Comparison of ENCODE assay signal across 7 cellular contexts in the genomic region with DNA sequence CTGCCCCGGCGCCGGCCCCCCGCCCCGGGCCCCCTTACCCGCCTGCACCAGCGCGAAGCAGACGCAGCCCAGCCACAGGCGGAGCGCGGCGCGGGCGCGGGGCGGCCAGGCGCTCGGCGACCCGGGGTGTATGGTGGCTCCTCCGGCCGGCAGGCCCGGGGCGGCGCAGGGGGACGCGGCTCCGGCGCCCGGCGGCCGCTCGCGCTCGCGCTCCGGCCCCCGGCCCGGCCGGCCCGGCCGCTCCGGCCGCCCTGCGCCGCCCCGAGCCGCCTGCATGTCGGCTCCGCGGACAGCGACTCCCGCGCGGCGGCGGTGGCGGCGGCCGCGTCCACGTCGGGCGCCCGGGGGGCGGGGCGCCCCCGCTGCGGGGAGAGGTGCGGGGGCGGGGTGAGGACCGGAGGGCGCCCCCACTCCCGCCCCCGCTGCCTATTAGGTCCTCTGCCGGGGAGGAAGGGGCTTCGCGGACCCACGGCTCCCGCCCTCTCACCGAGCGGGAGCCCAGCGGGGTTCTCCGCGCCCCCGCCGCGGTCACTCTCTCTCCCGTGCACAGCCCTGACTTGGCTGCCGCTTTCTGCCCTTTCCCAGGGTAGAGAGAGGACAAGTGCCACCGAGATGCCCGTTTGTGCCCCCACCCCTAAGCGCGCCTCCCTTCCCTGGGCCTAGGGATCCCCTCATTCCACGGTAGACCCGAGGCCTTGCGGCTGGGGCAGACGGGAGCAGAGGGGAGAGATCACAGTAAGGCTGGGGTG. TPM values are rescaled to one million over a fixed set of nuclear protein-coding genes. Genes with fewer than 3 reads are reported as not detected.
A peak's percentile ranks its signal among the peaks of the same experiment; 100 is the strongest.
DNase-seq lines count a peak whose midpoint lies in the region; ATAC-seq and TF ChIP-seq lines count a peak whose summit lies in the region.

A gene (minus strand): TSS at position 298 of the 749 bp plus-strand sequence.

- peak within 1 kb of the TSS; percentile 49 for H3K4me3 ChIP-seq in H7 (ENCODE audit: insufficient read depth, low read depth, low read length)
- H3K4me3 ChIP-seq in retinal pigment epithelial cell (ENCODE audit: low read length), result peak within 1 kb of the TSS; percentile 45

- H3K27me3 ChIP-seq in H7 (ENCODE audit: control insufficient read depth, insufficient read depth, low read length), result peaks cover 33% of the 10 kb centered on the region

- no peak for TF ChIP-seq CTCF in retinal pigment epithelial cell (conservative IDR thresholded peaks at IDR 0.05; ENCODE audit: low read depth, low read length)

- no peak within 1 kb of the TSS for H3K27ac Mint-ChIP-seq in activated T-helper 1 cell treated with anti-CD3 and anti-CD28 coated beads, Interleukin-12 subunit alpha, Interleukin-12 subunit beta, Interleukin-2, Interleukin-4 antibody, amounts not matched to agents 30 ng/mL and 10 ng/mL and 1 ng/mL, durations not matched to agents 14 hours and 24 hours and 36 hours

- DNase-seq in H7 (peak; percentile 92), left ventricle myocardium superior (peak; percentile 62), retinal pigment epithelial cell (ENCODE audit: low read depth) (no peak), hippocampal formation (lab: John Stamatoyannopoulos, UW) (no peak)
- DNase-seq in activated T-helper 1 cell treated with anti-CD3 and anti-CD28 coated beads, Interleukin-12 subunit alpha, Interleukin-12 subunit beta, Interleukin-2, Interleukin-4 antibody, amounts not matched to agents 30 ng/mL and 10 ng/mL and 1 ng/mL, durations not matched to agents 14 hours and 24 hours and 36 hours (ENCODE audit: low spot score), result no peak

- peaks cover 48% of the 10 kb centered on the region for H3K27me3 Mint-ChIP-seq in activated T-helper 1 cell treated with anti-CD3 and anti-CD28 coated beads, Interleukin-12 subunit alpha, Interleukin-12 subunit beta, Interleukin-2, Interleukin-4 antibody, amounts not matched to agents 30 ng/mL and 10 ng/mL and 1 ng/mL, durations not matched to agents 14 hours and 24 hours and 36 hours (ENCODE audit: insufficient read depth)

- H3K36me3 Mint-ChIP-seq in activated T-helper 1 cell treated with anti-CD3 and anti-CD28 coated beads, Interleukin-12 subunit alpha, Interleukin-12 subunit beta, Interleukin-2, Interleukin-4 antibody, amounts not matched to agents 30 ng/mL and 10 ng/mL and 1 ng/mL, durations not matched to agents 14 hours and 24 hours and 36 hours (ENCODE audit: low read depth), result peaks cover 11% of the 10 kb centered on the region

- peak within 1 kb of the TSS; percentile 56 for H3K4me3 Mint-ChIP-seq in activated T-helper 1 cell treated with anti-CD3 and anti-CD28 coated beads, Interleukin-12 subunit alpha, Interleukin-12 subunit beta, Interleukin-2, Interleukin-4 antibody, amounts not matched to agents 30 ng/mL and 10 ng/mL and 1 ng/mL, durations not matched to agents 14 hours and 24 hours and 36 hours

- intact Hi-C loops in activated T-helper 1 cell treated with anti-CD3 and anti-CD28 coated beads, Interleukin-12 subunit alpha, Interleukin-12 subunit beta, Interleukin-2, Interleukin-4 antibody, amounts not matched to agents 30 ng/mL and 10 ng/mL and 1 ng/mL, durations not matched to agents 14 hours and 24 hours and 36 hours (cut with micrococcal nuclease), result loop anchor here (5.0 kb wide), 1 partner anchor 53 kb away; a partner anchor contains a TSS
- intact Hi-C loops in left ventricle myocardium superior (cut with micrococcal nuclease), result no loop called here

- peaks cover 6% of the 10 kb centered on the region for H3K4me1 Mint-ChIP-seq in activated T-helper 1 cell treated with anti-CD3 and anti-CD28 coated beads, Interleukin-12 subunit alpha, Interleukin-12 subunit beta, Interleukin-2, Interleukin-4 antibody, amounts not matched to agents 30 ng/mL and 10 ng/mL and 1 ng/mL, durations not matched to agents 14 hours and 24 hours and 36 hours (ENCODE audit: low read depth)

- no peaks in the 10 kb centered on the region for H3K36me3 ChIP-seq in H7 (replicated peaks; ENCODE audit: control insufficient read depth, insufficient read depth, low read length)

- H3K9me3 Mint-ChIP-seq in activated T-helper 1 cell treated with anti-CD3 and anti-CD28 coated beads, Interleukin-12 subunit alpha, Interleukin-12 subunit beta, Interleukin-2, Interleukin-4 antibody, amounts not matched to agents 30 ng/mL and 10 ng/mL and 1 ng/mL, durations not matched to agents 14 hours and 24 hours and 36 hours, result no peaks in the 10 kb centered on the region

- ATAC-seq in left ventricle myocardium superior, result peak; percentile 55
- ATAC-seq in GM21619 (IDR thresholded peaks at IDR 0.05; ENCODE audit: unreplicated experiment), result no peak
- ATAC-seq in HG02973 (IDR thresholded peaks at IDR 0.05; ENCODE audit: unreplicated experiment), result no peak

RNA-seq across cellular contexts. Expression of the gene that starts here (rescaled TPM):
- total RNA-seq in H7 (2014; rRNA removed; shearing (Covaris generic)), result 0.63 and 4.4 TPM in 2 replicates
- not detected in 2 replicates for total RNA-seq in activated T-helper 1 cell treated with anti-CD3 and anti-CD28 coated beads, Interleukin-12 subunit alpha, Interleukin-12 subunit beta, Interleukin-2, Interleukin-4 antibody, amounts not matched to agents 30 ng/mL and 10 ng/mL and 1 ng/mL, durations not matched to agents 14 hours and 24 hours and 36 hours
- total RNA-seq in left ventricle myocardium superior, result 156 TPM

Comparison
In these comparisons a context has a peak if more than half of its experiments do, and no peak if none do; other contexts are left out.
1. RNA of the gene that starts here (total RNA-seq): 156 TPM in left ventricle myocardium superior (single experiment); 0.63 to 4.4 TPM in H7 and not detected in activated T-helper 1 cell treated with anti-CD3 and anti-CD28 coated beads, Interleukin-12 subunit alpha, Interleukin-12 subunit beta, Interleukin-2, Interleukin-4 antibody, amounts not matched to agents 30 ng/mL and 10 ng/mL and 1 ng/mL, durations not matched to agents 14 hours and 24 hours and 36 hours; every median in the first group is over 10 times any median in the second.
2. DNase-seq: peak in H7 (single experiment) and left ventricle myocardium superior (single experiment); none in activated T-helper 1 cell treated with anti-CD3 and anti-CD28 coated beads, Interleukin-12 subunit alpha, Interleukin-12 subunit beta, Interleukin-2, Interleukin-4 antibody, amounts not matched to agents 30 ng/mL and 10 ng/mL and 1 ng/mL, durations not matched to agents 14 hours and 24 hours and 36 hours (single experiment), retinal pigment epithelial cell (single experiment) and hippocampal formation (0 of 2).